Comparison of ENCODE assay signal across 18 cellular contexts in genomic region chr4:125739760-125740159, GRCh38.
DNase-seq lines count a peak whose midpoint lies in the region; ATAC-seq, FAIRE-seq and TF ChIP-seq lines count a peak whose summit lies in the region.
"Had no signal": no experiment of that assay in that cellular context is flagged by ENCODE, and none has a peak within 500 bp of the region (broad histone marks: within the 10 kb centered on the region; RNA-seq: fewer than 3 reads in every experiment).

No MANE protein-coding gene starts in this region.

- peaks cover 6% of the 10 kb centered on the region; the same call in 1 of the 2 replicates for H3K4me1 ChIP-seq in H9 (ENCODE audit: insufficient read depth, low read length)
- H3K4me1 ChIP-seq in astrocyte (ENCODE audit: insufficient read depth, low read length): peaks cover 12% of the 10 kb centered on the region
- no peaks in the 10 kb centered on the region for H3K4me1 ChIP-seq in trophoblast cell (ENCODE audit: control insufficient read depth in 1 of 2, insufficient read depth in 2 of 2, low read length in 2 of 2)
- peaks cover 0 to 18% (median 8%) of the 10 kb centered on the region in 4 donors for H3K4me1 ChIP-seq in esophagus muscularis mucosa
- H3K4me1 ChIP-seq: prostate gland had no signal

- no CpG with 5 or more reads among the region's 2 CpGs for WGBS in H9 (ENCODE audit: extremely low coverage, insufficient read length, low lambda C conversion rate)
- no CpG with 5 or more reads among the region's 2 CpGs for whole genome bisulfite sequencing in trophoblast cell (ENCODE audit: extremely low coverage, insufficient coverage, insufficient read length)
- WGBS in esophagus muscularis mucosa: 62% methylated on average over 2 of the region's 2 CpGs

- peak overlapping the region in 1 of 3 experiments; percentile 7; a peak in 1 of 7 replicates for H3K27ac Mint-ChIP-seq in H9
- peak overlapping the region; percentile 67 for H3K27ac Mint-ChIP-seq in astrocyte (ENCODE audit: unreplicated experiment)
- H3K27ac Mint-ChIP-seq: activated naive CD8-positive, alpha-beta T cell treated with anti-CD3 and anti-CD28 coated beads, Interleukin-2, amount 10 ng/mL, durations not matched to agents 7 days and 5 days; stimulated activated naive CD8-positive, alpha-beta T cell treated with anti-CD3 and anti-CD28 coated beads, Interleukin-15, amount 100 ng/mL, for 72 hours had no signal

- no peak for TF ChIP-seq POLR2A in esophagus muscularis mucosa (IDR thresholded peaks at IDR 0.05; ENCODE audit: low read depth)

- H3K79me2 ChIP-seq in H9 (ENCODE audit: insufficient read depth, low read length) (no peaks in the 10 kb centered on the region), astrocyte (ENCODE audit: insufficient read depth, low read length) (no peaks in the 10 kb centered on the region), trophoblast cell (ENCODE audit: control insufficient read depth, insufficient read depth, low read length, poor library complexity) (no peaks in the 10 kb centered on the region)

- no peak for TF ChIP-seq EP300 in esophagus muscularis mucosa (IDR thresholded peaks at IDR 0.05)

- H3K18ac ChIP-seq in H9 (ENCODE audit: insufficient read length, low read depth, low read length): no peak overlapping the region
- H3K18ac ChIP-seq in trophoblast cell (ENCODE audit: low read length): no peak overlapping the region

- no peak overlapping the region for H3K56ac ChIP-seq in H9 (ENCODE audit: insufficient read length, low read depth, low read length)

- H3K36me3 ChIP-seq in astrocyte (ENCODE audit: insufficient read depth, low read length): no peaks in the 10 kb centered on the region
- H3K36me3 ChIP-seq in trophoblast cell (ENCODE audit: control insufficient read depth in 1 of 2, insufficient read depth in 2 of 2, low read length in 2 of 2): peaks cover 0 to 1% of the 10 kb centered on the region in 2 experiments
- no peaks in the 10 kb centered on the region for H3K36me3 ChIP-seq in esophagus muscularis mucosa
- H3K36me3 ChIP-seq: prostate gland had no signal

- H3K4me3 Mint-ChIP-seq in H9 (no peak overlapping the region), astrocyte (ENCODE audit: unreplicated experiment) (no peak overlapping the region)
- H3K4me3 Mint-ChIP-seq: activated naive CD8-positive, alpha-beta T cell treated with anti-CD3 and anti-CD28 coated beads, Interleukin-2, amount 10 ng/mL, durations not matched to agents 7 days and 5 days; stimulated activated naive CD8-positive, alpha-beta T cell treated with anti-CD3 and anti-CD28 coated beads, Interleukin-15, amount 100 ng/mL, for 72 hours had no signal

- no peak overlapping the region for H2BK15ac ChIP-seq in H9 (ENCODE audit: low read depth, low read length)

- H4K5ac ChIP-seq in H9 (ENCODE audit: insufficient read length, low read depth, low read length): no peak overlapping the region

- H3K27me3 ChIP-seq in H9 (ENCODE audit: insufficient read depth, low read length) (no peaks in the 10 kb centered on the region), astrocyte (ENCODE audit: insufficient read depth, low read length) (no peaks in the 10 kb centered on the region), trophoblast cell (ENCODE audit: insufficient read depth, low read length) (no peaks in the 10 kb centered on the region), esophagus muscularis mucosa (no peaks in the 10 kb centered on the region)
- H3K27me3 ChIP-seq: dorsolateral prefrontal cortex had no signal

- H2BK12ac ChIP-seq in H9 (ENCODE audit: insufficient read length, low read depth, low read length) (no peak overlapping the region), trophoblast cell (ENCODE audit: low read length) (no peak overlapping the region)

- H3K36me3 Mint-ChIP-seq in H9 (ENCODE audit: insufficient read depth in 1 of 3, low read depth in 3 of 3): peaks cover 0 to 17% (median 3%) of the 10 kb centered on the region in 3 experiments; a peak in 3 of 7 replicates
- no peaks in the 10 kb centered on the region for H3K36me3 Mint-ChIP-seq in astrocyte (ENCODE audit: low read depth, unreplicated experiment)
- H3K36me3 Mint-ChIP-seq: activated naive CD8-positive, alpha-beta T cell treated with anti-CD3 and anti-CD28 coated beads, Interleukin-2, amount 10 ng/mL, durations not matched to agents 7 days and 5 days had no signal

- H2BK20ac ChIP-seq in H9 (ENCODE audit: low read depth, low read length, poor library complexity, severe bottlenecking): no peak overlapping the region

- no peak overlapping the region for H3K14ac ChIP-seq in H9 (ENCODE audit: insufficient read depth, low read length)
- H3K14ac ChIP-seq in trophoblast cell (ENCODE audit: low read length): no peak overlapping the region

- H2BK5ac ChIP-seq in H9 (ENCODE audit: insufficient read length, low read length) (no peak overlapping the region), trophoblast cell (ENCODE audit: low read depth, low read length, poor library complexity) (no peak overlapping the region)

- H2BK120ac ChIP-seq in H9 (ENCODE audit: low read depth, low read length, poor library complexity, severe bottlenecking) (no peak overlapping the region), trophoblast cell (ENCODE audit: insufficient read depth, low read length, poor library complexity) (no peak overlapping the region)

- H3K9me3 ChIP-seq in H9 (ENCODE audit: control insufficient read depth, low read depth, low read length) (no peaks in the 10 kb centered on the region), astrocyte (ENCODE audit: insufficient read depth, low read depth, low read length) (no peaks in the 10 kb centered on the region), trophoblast cell (ENCODE audit: insufficient read depth, low read depth, low read length) (peaks cover 2% of the 10 kb centered on the region), esophagus muscularis mucosa (peaks cover 0 to 4% (median 0%) of the 10 kb centered on the region in 4 donors)
- H3K9me3 ChIP-seq: prostate gland had no signal

- peak overlapping the region; percentile 2 for H2AFZ ChIP-seq in H9 (ENCODE audit: low read length)
- peak overlapping the region; percentile 68 for H2AFZ ChIP-seq in astrocyte (ENCODE audit: low read depth, low read length)
- H2AFZ ChIP-seq in trophoblast cell (ENCODE audit: insufficient read depth, low read length, poor library complexity): no peak overlapping the region

- H3K4me1 Mint-ChIP-seq in H9: peaks cover 28 to 36% of the 10 kb centered on the region in 2 experiments
- peaks cover 26% of the 10 kb centered on the region for H3K4me1 Mint-ChIP-seq in astrocyte (ENCODE audit: low read depth, unreplicated experiment)
- H3K4me1 Mint-ChIP-seq: activated naive CD8-positive, alpha-beta T cell treated with anti-CD3 and anti-CD28 coated beads, Interleukin-2, amount 10 ng/mL, durations not matched to agents 7 days and 5 days; stimulated activated naive CD8-positive, alpha-beta T cell treated with anti-CD3 and anti-CD28 coated beads, Interleukin-15, amount 100 ng/mL, for 72 hours had no signal

- H3K79me1 ChIP-seq in H9 (ENCODE audit: insufficient read depth, low read depth, low read length, poor library complexity, severe bottlenecking): no peaks in the 10 kb centered on the region
- no peaks in the 10 kb centered on the region for H3K79me1 ChIP-seq in trophoblast cell (ENCODE audit: low read length)

- H3K27ac ChIP-seq in H9 (ENCODE audit: insufficient read length, low read depth, low read length) (no peak overlapping the region), astrocyte (ENCODE audit: low read depth, low read length) (no peak overlapping the region), trophoblast cell (ENCODE audit: low read depth, low read length) (peak overlapping the region; percentile 62), esophagus muscularis mucosa (replicated peaks in 1 of 4) (no peak overlapping the region)
- H3K27ac ChIP-seq: dorsolateral prefrontal cortex, HL-60, prostate gland had no signal

- H4K8ac ChIP-seq in H9 (replicated peaks; ENCODE audit: insufficient read length, low read depth, low read length): no peak overlapping the region
- H4K8ac ChIP-seq in trophoblast cell (ENCODE audit: low read depth, low read length): no peak overlapping the region

- DNase-seq in H9 (no peak), astrocyte (ENCODE audit: low read depth) (peak; percentile 50), left ventricle myocardium superior (no peak), trophoblast cell (no peak), HuH-7 (ENCODE audit: low spot score) (no peak), esophagus muscularis mucosa (ENCODE audit: extremely low spot score) (no peak), T1000 (lab: John Stamatoyannopoulos, UW) (no peak)
- DNase-seq: activated naive CD8-positive, alpha-beta T cell treated with anti-CD3 and anti-CD28 coated beads, Interleukin-2, amount 10 ng/mL, durations not matched to agents 7 days and 5 days; DMS79 treated with DMSO at 0.1 percent for 48 hours; dorsolateral prefrontal cortex; glutamatergic neuron; NCI-H1930; NCI-H82; stimulated activated naive CD8-positive, alpha-beta T cell treated with anti-CD3 and anti-CD28 coated beads, Interleukin-15, amount 100 ng/mL, for 72 hours had no signal

- H3T11ph ChIP-seq in H9 (ENCODE audit: low read length): no peak overlapping the region

- H3K23me2 ChIP-seq in H9 (ENCODE audit: insufficient read length, low read depth, low read length, poor library complexity, severe bottlenecking): no peaks in the 10 kb centered on the region

- no peak overlapping the region for H4K12ac ChIP-seq in trophoblast cell (ENCODE audit: low read depth, low read length)

- H3K9me3 Mint-ChIP-seq in H9: peaks cover 6 to 8% of the 10 kb centered on the region in 2 experiments
- peaks cover 2% of the 10 kb centered on the region for H3K9me3 Mint-ChIP-seq in astrocyte (ENCODE audit: unreplicated experiment)
- H3K9me3 Mint-ChIP-seq: stimulated activated naive CD8-positive, alpha-beta T cell treated with anti-CD3 and anti-CD28 coated beads, Interleukin-15, amount 100 ng/mL, for 72 hours had no signal

- H4K91ac ChIP-seq in H9 (ENCODE audit: insufficient read length, low read depth, low read length) (no peak overlapping the region), trophoblast cell (ENCODE audit: low read depth, low read length) (no peak overlapping the region)

- no peak for FAIRE-seq in astrocyte (lab: Jason Lieb, UNC)
- FAIRE-seq: GM12891 had no signal

- H3K9ac ChIP-seq in H9 (ENCODE audit: extremely low read depth, insufficient read length, low read length): no peak overlapping the region
- peak overlapping the region; percentile 8 for H3K9ac ChIP-seq in astrocyte (ENCODE audit: low read length)
- H3K9ac ChIP-seq in trophoblast cell (ENCODE audit: low read length): no peak overlapping the region

- no peak overlapping the region for H3K4me3 ChIP-seq in astrocyte (ENCODE audit: insufficient read depth, low read depth, low read length)
- no peak overlapping the region for H3K4me3 ChIP-seq in trophoblast cell (ENCODE audit: low read depth, low read length)
- H3K4me3 ChIP-seq in esophagus muscularis mucosa: no peak overlapping the region
- H3K4me3 ChIP-seq: dorsolateral prefrontal cortex, prostate gland had no signal

- intact Hi-C loops in left ventricle myocardium superior (cut with micrococcal nuclease): no loop called here
- intact Hi-C loops in esophagus muscularis mucosa (cut with DNase I): no loop called here

- ATAC-seq in left ventricle myocardium superior (peak; percentile 75), GM19328 (IDR thresholded peaks at IDR 0.05; ENCODE audit: unreplicated experiment) (no peak)
- ATAC-seq: stimulated activated naive CD8-positive, alpha-beta T cell treated with anti-CD3 and anti-CD28 coated beads, Interleukin-15, amount 100 ng/mL, for 72 hours had no signal

- H2AK5ac ChIP-seq in H9 (ENCODE audit: insufficient read length, low read length) (no peak overlapping the region), trophoblast cell (ENCODE audit: low read length) (no peak overlapping the region)

- TF ChIP-seq CTCF in H9 (conservative IDR thresholded peaks at IDR 0.05): no peak
- TF ChIP-seq CTCF in astrocyte (IDR thresholded peaks at IDR 0.05; ENCODE audit: insufficient read depth, low read depth, low read length): no peak
- TF ChIP-seq CTCF in esophagus muscularis mucosa (IDR thresholded peaks at IDR 0.05): no peak

- H3K4ac ChIP-seq in H9 (ENCODE audit: low read depth, low read length): no peak overlapping the region
- no peak overlapping the region for H3K4ac ChIP-seq in trophoblast cell (ENCODE audit: low read depth, low read length)

- H3K23ac ChIP-seq in H9 (ENCODE audit: insufficient read length, low read depth, low read length) (no peak overlapping the region), trophoblast cell (ENCODE audit: low read length) (no peak overlapping the region)

- no peak overlapping the region for H3K4me2 ChIP-seq in H9 (ENCODE audit: insufficient read depth, insufficient read length, low read length)
- peak overlapping the region; percentile 18 for H3K4me2 ChIP-seq in astrocyte (ENCODE audit: low read length)
- no peak overlapping the region for H3K4me2 ChIP-seq in trophoblast cell (ENCODE audit: low read length)

- no peaks in the 10 kb centered on the region for H4K20me1 ChIP-seq in H9 (ENCODE audit: control insufficient read depth, insufficient read depth, insufficient read length)
- no peaks in the 10 kb centered on the region for H4K20me1 ChIP-seq in astrocyte (ENCODE audit: insufficient read depth, low read length)

- no peaks in the 10 kb centered on the region for H3K27me3 Mint-ChIP-seq in H9 (ENCODE audit: low read depth)
- no peaks in the 10 kb centered on the region for H3K27me3 Mint-ChIP-seq in astrocyte (ENCODE audit: low read depth, unreplicated experiment)
- H3K27me3 Mint-ChIP-seq: activated naive CD8-positive, alpha-beta T cell treated with anti-CD3 and anti-CD28 coated beads, Interleukin-2, amount 10 ng/mL, durations not matched to agents 7 days and 5 days; stimulated activated naive CD8-positive, alpha-beta T cell treated with anti-CD3 and anti-CD28 coated beads, Interleukin-15, amount 100 ng/mL, for 72 hours had no signal
